Comparison of ENCODE assay signal across 9 cellular contexts in genomic region chr4:3462790-3463415, GRCh38. TPM values are rescaled to one million over a fixed set of nuclear protein-coding genes. Genes with fewer than 3 reads are reported as not detected.
DNase-seq lines count a peak whose midpoint lies in the region; ATAC-seq and TF ChIP-seq lines count a peak whose summit lies in the region.
"Had no signal": no experiment of that assay in that cellular context is flagged by ENCODE, and none has a peak within 500 bp of the region (broad histone marks: within the 10 kb centered on the region; RNA-seq: fewer than 3 reads in every experiment).

DOK7 (plus strand) TSS chr4:3463306; CDS start chr4:3463376, 70 bp downstream.

- H3K4me3 ChIP-seq in body of pancreas: peak within 1 kb of the TSS; percentile 33 to 54
- peak within 1 kb of the TSS; percentile 32 for H3K4me3 ChIP-seq in left lung
- H3K4me3 ChIP-seq in thoracic aorta: peak within 1 kb of the TSS; percentile 80

- H3K9me3 ChIP-seq in body of pancreas (no peaks in the 10 kb centered on the region), left lung (no peaks in the 10 kb centered on the region), thoracic aorta (no peaks in the 10 kb centered on the region)

- H3K27me3 ChIP-seq in body of pancreas (no peaks in the 10 kb centered on the region), left lung (peaks cover 6 to 61% of the 10 kb centered on the region in 2 donors), thoracic aorta (replicated peaks; ENCODE audit: insufficient read depth) (no peaks in the 10 kb centered on the region)

- peak; percentile 57 for ATAC-seq in body of pancreas
- peak; percentile 77 for ATAC-seq in left lung
- peak; percentile 54 for ATAC-seq in thoracic aorta (ENCODE audit: insufficient number of reproducible peaks, low FRiP score, low read depth)

- WGBS in body of pancreas, 2 donors: 0 to 4% methylated on average over 7 to 39 of the region's 44 CpGs

- TF ChIP-seq POLR2A in body of pancreas (IDR thresholded peaks at IDR 0.05): no peak

- TF ChIP-seq CTCF in body of pancreas (IDR thresholded peaks at IDR 0.05) (no peak), left lung (IDR thresholded peaks at IDR 0.05) (no peak), thoracic aorta (IDR thresholded peaks at IDR 0.05) (no peak)

- intact Hi-C loops in body of pancreas (cut with DNase I) (no loop called here), left lung (cut with DNase I) (no loop called here)

- peaks cover 41% of the 10 kb centered on the region for H3K4me1 ChIP-seq in body of pancreas
- peaks cover 3 to 4% of the 10 kb centered on the region in 2 donors for H3K4me1 ChIP-seq in left lung
- H3K4me1 ChIP-seq in thoracic aorta (ENCODE audit: control insufficient read depth in 1 of 2, low read depth in 2 of 2): peaks cover 19 to 34% of the 10 kb centered on the region in 2 donors

- no peaks in the 10 kb centered on the region for H3K36me3 ChIP-seq in body of pancreas (replicated peaks in 1 of 2; ENCODE audit: insufficient read depth in 1 of 2, low read depth in 2 of 2)
- H3K36me3 ChIP-seq in left lung: no peaks in the 10 kb centered on the region
- no peaks in the 10 kb centered on the region for H3K36me3 ChIP-seq in thoracic aorta

- DNase-seq in HT-29 (ENCODE audit: low spot score): no peak
- DNase-seq in body of pancreas: peak; percentile 65 to 80 (median 67)
- peak in 1 of 2 donors; percentile 84 for DNase-seq in left lung
- DNase-seq in thoracic aorta (ENCODE audit: low spot score): no peak
- DNase-seq in foreskin melanocyte: no peak
- DNase-seq in KG1 (lab: John Stamatoyannopoulos, UW): no peak
- DNase-seq in activated CD8-positive, alpha-beta memory T cell treated with anti-CD3 and anti-CD28 coated beads, Interleukin-2, amount 50 U/mL, for 4 hours: no peak
- DNase-seq: effector CD4-positive, alpha-beta T cell; NCI-H2227 treated with DMSO at 0.1 percent for 48 hours had no signal

- H3K27ac ChIP-seq in body of pancreas (peak within 1 kb of the TSS; percentile 77 to 92 (median 82)), left lung (no peak within 1 kb of the TSS), thoracic aorta (peak within 1 kb of the TSS; percentile 74)

RNA-seq across cellular contexts. Expression of gene DOK7, which starts in this region (rescaled TPM):
- total RNA-seq in HT-29 (2014; rRNA removed; shearing (Covaris generic)): 16.1 and 17.6 TPM in 2 replicates
- 1 to 10 TPM; 6.3 to 7.0 TPM for total RNA-seq in body of pancreas
- 1 to 10 TPM; 1.6 to 6.3 TPM for total RNA-seq in left lung
- total RNA-seq in thoracic aorta: 10 to 100 TPM in 1 of 2 donors, 1 to 10 TPM in 1; 8.8 to 36.7 TPM

Comparison
In these comparisons a context has a peak if more than half of its experiments do, and no peak if none do; other contexts are left out.
1. DNase-seq: peak in body of pancreas (4 of 4); none in HT-29 (single experiment), thoracic aorta (single experiment), foreskin melanocyte (single experiment), KG1 (single experiment) and activated CD8-positive, alpha-beta memory T cell treated with anti-CD3 and anti-CD28 coated beads, Interleukin-2, amount 50 U/mL, for 4 hours (single experiment).
2. H3K27ac ChIP-seq: peak in body of pancreas (4 of 4) and thoracic aorta (2 of 2); none in left lung (0 of 2).
3. Peak in every context shown above with its lines, with median percentiles within 50 percentile points of each other: ATAC-seq and H3K4me3 ChIP-seq.